In genomic region chr1:8396083-8396911, GRCh38 we compare ENCODE assay signal across 1 cellular context.
A peak's percentile ranks its signal among the peaks of the same experiment; 100 is the strongest.
TF ChIP-seq lines count a peak whose summit lies in the region.

No MANE protein-coding gene starts in this region.

TF ChIP-seq in H1, 55 proteins besides CTCF, POLR2A, EP300 and RAD21:
- TF ChIP-seq RBBP5 (IDR thresholded peaks at IDR 0.05; ENCODE audit: borderline replicate concordance, low read depth, low read length): no peak
- no peak for TF ChIP-seq EGR1 (IDR thresholded peaks at IDR 0.05; ENCODE audit: borderline replicate concordance, low read depth, low read length)
- TF ChIP-seq CTBP2 (IDR thresholded peaks at IDR 0.05; ENCODE audit: borderline replicate concordance, insufficient read depth, insufficient read length, low read length): no peak
- no peak for TF ChIP-seq BACH1 (IDR thresholded peaks at IDR 0.05; ENCODE audit: low read length)
- no peak for TF ChIP-seq HDAC6 (IDR thresholded peaks at IDR 0.05; ENCODE audit: low read depth, low read length)
- TF ChIP-seq RNF2 (IDR thresholded peaks at IDR 0.05; ENCODE audit: borderline replicate concordance, low read depth, low read length, missing control alignments, poor library complexity, severe bottlenecking): no peak
- 0 out of 2 replicates have a peak, but pooled peaks have one; percentile 29 for TF ChIP-seq TEAD4 (IDR thresholded peaks at IDR 0.05; ENCODE audit: low read depth, low read length)
